ENCODE assay signal across 1 cellular context in the genomic region with DNA sequence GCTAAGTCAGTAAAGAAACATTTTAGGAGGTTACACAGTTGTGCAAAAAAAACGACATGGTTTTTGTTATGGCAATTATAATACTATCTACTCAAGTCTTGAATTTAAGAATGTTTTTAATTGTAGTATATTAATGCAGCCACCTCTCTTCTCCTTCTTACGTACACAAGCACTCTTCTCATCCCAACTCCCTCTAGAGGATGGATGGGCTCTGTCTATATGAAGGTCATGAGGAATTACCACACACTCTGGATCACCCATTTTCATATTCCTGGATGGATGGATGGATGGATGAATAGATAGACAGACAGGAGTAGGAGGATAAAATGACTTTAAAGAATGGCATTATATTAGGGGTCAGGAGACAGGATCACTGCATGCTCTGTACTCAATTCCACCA.
TF ChIP-seq lines count a peak whose summit lies in the region.

No MANE protein-coding gene starts in this region.

TF ChIP-seq in A549, 52 proteins besides CTCF, POLR2A, EP300 and RAD21 (continued from another document):
- TF ChIP-seq, protein P1, sequence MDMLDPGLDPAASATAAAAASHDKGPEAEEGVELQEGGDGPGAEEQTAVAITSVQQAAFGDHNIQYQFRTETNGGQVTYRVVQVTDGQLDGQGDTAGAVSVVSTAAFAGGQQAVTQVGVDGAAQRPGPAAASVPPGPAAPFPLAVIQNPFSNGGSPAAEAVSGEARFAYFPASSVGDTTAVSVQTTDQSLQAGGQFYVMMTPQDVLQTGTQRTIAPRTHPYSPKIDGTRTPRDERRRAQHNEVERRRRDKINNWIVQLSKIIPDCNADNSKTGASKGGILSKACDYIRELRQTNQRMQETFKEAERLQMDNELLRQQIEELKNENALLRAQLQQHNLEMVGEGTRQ (IDR thresholded peaks at IDR 0.05), result no peak
- TF ChIP-seq, protein P2, sequence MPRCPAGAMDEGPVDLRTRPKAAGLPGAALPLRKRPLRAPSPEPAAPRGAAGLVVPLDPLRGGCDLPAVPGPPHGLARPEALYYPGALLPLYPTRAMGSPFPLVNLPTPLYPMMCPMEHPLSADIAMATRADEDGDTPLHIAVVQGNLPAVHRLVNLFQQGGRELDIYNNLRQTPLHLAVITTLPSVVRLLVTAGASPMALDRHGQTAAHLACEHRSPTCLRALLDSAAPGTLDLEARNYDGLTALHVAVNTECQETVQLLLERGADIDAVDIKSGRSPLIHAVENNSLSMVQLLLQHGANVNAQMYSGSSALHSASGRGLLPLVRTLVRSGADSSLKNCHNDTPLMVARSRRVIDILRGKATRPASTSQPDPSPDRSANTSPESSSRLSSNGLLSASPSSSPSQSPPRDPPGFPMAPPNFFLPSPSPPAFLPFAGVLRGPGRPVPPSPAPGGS (IDR thresholded peaks at IDR 0.05), result no peak
- TF ChIP-seq TFCP2L1 (CRISPR knock-in tag; IDR thresholded peaks at IDR 0.05), result no peak
- TF ChIP-seq, protein P3, sequence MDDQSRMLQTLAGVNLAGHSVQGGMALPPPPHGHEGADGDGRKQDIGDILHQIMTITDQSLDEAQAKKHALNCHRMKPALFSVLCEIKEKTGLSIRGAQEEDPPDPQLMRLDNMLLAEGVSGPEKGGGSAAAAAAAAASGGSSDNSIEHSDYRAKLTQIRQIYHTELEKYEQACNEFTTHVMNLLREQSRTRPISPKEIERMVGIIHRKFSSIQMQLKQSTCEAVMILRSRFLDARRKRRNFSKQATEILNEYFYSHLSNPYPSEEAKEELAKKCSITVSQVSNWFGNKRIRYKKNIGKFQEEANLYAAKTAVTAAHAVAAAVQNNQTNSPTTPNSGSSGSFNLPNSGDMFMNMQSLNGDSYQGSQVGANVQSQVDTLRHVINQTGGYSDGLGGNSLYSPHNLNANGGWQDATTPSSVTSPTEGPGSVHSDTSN (IDR thresholded peaks at IDR 0.05), result no peak
- TF ChIP-seq, protein P4, sequence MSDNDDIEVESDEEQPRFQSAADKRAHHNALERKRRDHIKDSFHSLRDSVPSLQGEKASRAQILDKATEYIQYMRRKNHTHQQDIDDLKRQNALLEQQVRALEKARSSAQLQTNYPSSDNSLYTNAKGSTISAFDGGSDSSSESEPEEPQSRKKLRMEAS (IDR thresholded peaks at IDR 0.05), result no peak
- TF ChIP-seq, protein P5, sequence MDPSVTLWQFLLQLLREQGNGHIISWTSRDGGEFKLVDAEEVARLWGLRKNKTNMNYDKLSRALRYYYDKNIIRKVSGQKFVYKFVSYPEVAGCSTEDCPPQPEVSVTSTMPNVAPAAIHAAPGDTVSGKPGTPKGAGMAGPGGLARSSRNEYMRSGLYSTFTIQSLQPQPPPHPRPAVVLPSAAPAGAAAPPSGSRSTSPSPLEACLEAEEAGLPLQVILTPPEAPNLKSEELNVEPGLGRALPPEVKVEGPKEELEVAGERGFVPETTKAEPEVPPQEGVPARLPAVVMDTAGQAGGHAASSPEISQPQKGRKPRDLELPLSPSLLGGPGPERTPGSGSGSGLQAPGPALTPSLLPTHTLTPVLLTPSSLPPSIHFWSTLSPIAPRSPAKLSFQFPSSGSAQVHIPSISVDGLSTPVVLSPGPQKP (IDR thresholded peaks at IDR 0.05; ENCODE audit: low read depth, low read length), result no peak
- no peak for TF ChIP-seq ZC3H11A (IDR thresholded peaks at IDR 0.05)
- TF ChIP-seq EHF (CRISPR knock-in tag; IDR thresholded peaks at IDR 0.05), result no peak
- no peak for TF ChIP-seq CBX8 (IDR thresholded peaks at IDR 0.05)
- no peak for TF ChIP-seq MAZ (IDR thresholded peaks at IDR 0.05; ENCODE audit: borderline replicate concordance, low read depth, low read length)
- TF ChIP-seq HOXA7 (CRISPR knock-in tag; IDR thresholded peaks at IDR 0.05), result no peak
- TF ChIP-seq EHMT2 (IDR thresholded peaks at IDR 0.05; ENCODE audit: low read depth), result no peak
- TF ChIP-seq, protein P6, sequence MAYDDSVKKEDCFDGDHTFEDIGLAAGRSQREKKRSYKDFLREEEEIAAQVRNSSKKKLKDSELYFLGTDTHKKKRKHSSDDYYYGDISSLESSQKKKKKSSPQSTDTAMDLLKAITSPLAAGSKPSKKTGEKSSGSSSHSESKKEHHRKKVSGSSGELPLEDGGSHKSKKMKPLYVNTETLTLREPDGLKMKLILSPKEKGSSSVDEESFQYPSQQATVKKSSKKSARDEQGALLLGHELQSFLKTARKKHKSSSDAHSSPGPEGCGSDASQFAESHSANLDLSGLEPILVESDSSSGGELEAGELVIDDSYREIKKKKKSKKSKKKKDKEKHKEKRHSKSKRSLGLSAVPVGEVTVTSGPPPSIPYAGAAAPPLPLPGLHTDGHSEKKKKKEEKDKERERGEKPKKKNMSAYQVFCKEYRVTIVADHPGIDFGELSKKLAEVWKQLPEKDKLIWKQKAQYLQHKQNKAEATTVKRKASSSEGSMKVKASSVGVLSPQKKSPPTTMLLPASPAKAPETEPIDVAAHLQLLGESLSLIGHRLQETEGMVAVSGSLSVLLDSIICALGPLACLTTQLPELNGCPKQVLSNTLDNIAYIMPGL (CRISPR knock-in tag; IDR thresholded peaks at IDR 0.05; ENCODE audit: borderline replicate concordance), result no peak
- TF ChIP-seq RNF2 (IDR thresholded peaks at IDR 0.05; ENCODE audit: borderline replicate concordance, low read depth), result no peak
- TF ChIP-seq NFE2L2 (conservative IDR thresholded peaks at IDR 0.05; ENCODE audit: low read length), result no peak
- TF ChIP-seq HOXB5 (CRISPR knock-in tag; IDR thresholded peaks at IDR 0.05), result no peak
- TF ChIP-seq POLR2AphosphoS2 (conservative IDR thresholded peaks at IDR 0.05; ENCODE audit: low read length), result no peak
